25 cellular contexts compared by ENCODE assay signal in genomic region chr11:31764186-31764730, GRCh38. TPM values are rescaled to one million over a fixed set of nuclear protein-coding genes. Genes with fewer than 3 reads are reported as not detected.
"Had no signal": no experiment of that assay in that cellular context is flagged by ENCODE, and none has a peak within 500 bp of the region (broad histone marks: within the 10 kb centered on the region; RNA-seq: fewer than 3 reads in every experiment).

No MANE protein-coding gene starts in this region.

- H3K4me1 Mint-ChIP-seq: activated B cell treated with CpG ODN at 0.5 μM for 24 hours; activated CD4-positive, alpha-beta T cell treated with anti-CD3 and anti-CD28 coated beads, Interleukin-2, amount 10 ng/mL, durations not matched to agents 7 days and 5 days; activated naive CD8-positive, alpha-beta T cell treated with anti-CD3 and anti-CD28 coated beads, Interleukin-2, amount 10 ng/mL, durations not matched to agents 7 days and 5 days; IgD-negative memory B cell; T-cell had no signal

- H3K4me3 Mint-ChIP-seq: activated B cell treated with CpG ODN at 0.5 μM for 24 hours; activated CD4-positive, alpha-beta memory T cell treated with anti-CD3 and anti-CD28 coated beads for 36 hours; activated CD4-positive, alpha-beta T cell treated with anti-CD3 and anti-CD28 coated beads, Interleukin-2, amount 10 ng/mL, durations not matched to agents 7 days and 5 days; activated naive CD8-positive, alpha-beta T cell treated with anti-CD3 and anti-CD28 coated beads, Interleukin-2, amount 10 ng/mL, durations not matched to agents 7 days and 5 days; IgD-negative memory B cell; T-cell had no signal

- H3K9me3 Mint-ChIP-seq: activated B cell treated with CpG ODN at 0.5 μM for 24 hours; activated CD4-positive, alpha-beta memory T cell treated with anti-CD3 and anti-CD28 coated beads for 36 hours; activated CD4-positive, alpha-beta T cell treated with anti-CD3 and anti-CD28 coated beads, Interleukin-2, amount 10 ng/mL, durations not matched to agents 7 days and 5 days; activated naive CD8-positive, alpha-beta T cell treated with anti-CD3 and anti-CD28 coated beads, Interleukin-2, amount 10 ng/mL, durations not matched to agents 7 days and 5 days; activated T-helper 2 cell treated with anti-CD3 and anti-CD28 coated beads, Interferon-gamma antibody, Interleukin-2, Interleukin-4, amounts not matched to agents 10 μg/mL and 5 μg/mL and 100 μg/mL, durations not matched to agents 14 hours and 24 hours and 36 hours; IgD-negative memory B cell; T-cell had no signal

- H3K36me3 ChIP-seq: brain microvascular endothelial cell, cardiac muscle cell had no signal

- H3K27ac Mint-ChIP-seq: activated B cell treated with CpG ODN at 0.5 μM for 24 hours; activated CD4-positive, alpha-beta memory T cell treated with anti-CD3 and anti-CD28 coated beads for 36 hours; activated CD4-positive, alpha-beta T cell treated with anti-CD3 and anti-CD28 coated beads, Interleukin-2, amount 10 ng/mL, durations not matched to agents 7 days and 5 days; activated naive CD8-positive, alpha-beta T cell treated with anti-CD3 and anti-CD28 coated beads, Interleukin-2, amount 10 ng/mL, durations not matched to agents 7 days and 5 days; activated T-helper 2 cell treated with anti-CD3 and anti-CD28 coated beads, Interferon-gamma antibody, Interleukin-2, Interleukin-4, amounts not matched to agents 10 μg/mL and 5 μg/mL and 100 μg/mL, durations not matched to agents 14 hours and 24 hours and 36 hours; IgD-negative memory B cell; T-cell had no signal

- H3K27ac ChIP-seq: brain microvascular endothelial cell, cardiac muscle cell, SK-N-MC had no signal

- H3K4me3 ChIP-seq: cardiac muscle cell, SK-N-MC had no signal

- DNase-seq: activated B cell treated with CpG ODN at 0.5 μM for 24 hours; activated CD4-positive, alpha-beta memory T cell treated with anti-CD3 and anti-CD28 coated beads for 36 hours; activated CD4-positive, alpha-beta T cell treated with anti-CD3 and anti-CD28 coated beads, Interleukin-2, amount 10 ng/mL, durations not matched to agents 7 days and 5 days; activated CD8-positive, alpha-beta memory T cell treated with anti-CD3 and anti-CD28 coated beads for 24 hours; activated gamma-delta T cell treated with Interleukin-2 at 50 U/mL for 16 hours; activated naive CD4-positive, alpha-beta T cell treated with anti-CD3 and anti-CD28 coated beads, Interleukin-2, amount 50 U/mL, for 16 hours; activated naive CD8-positive, alpha-beta T cell treated with anti-CD3 and anti-CD28 coated beads, Interleukin-2, amount 10 ng/mL, durations not matched to agents 7 days and 5 days; activated T-cell treated with anti-CD3 and anti-CD28 coated beads, Interleukin-2, amount 50 U/mL, for 48 hours; aorta; brain microvascular endothelial cell; KG1; NCI-H1048; NCI-H345; NCI-H774; NK-92 treated with Interleukin-12 subunit alpha and Interleukin-12 subunit beta, amount 100 ng/mL, for 24 hours; OCI-M1; RPMI8226; T-cell; T-helper 2 cell; T1000 had no signal

- H3K27me3 ChIP-seq: brain microvascular endothelial cell had no signal

- H3K36me3 Mint-ChIP-seq: activated CD4-positive, alpha-beta memory T cell treated with anti-CD3 and anti-CD28 coated beads for 36 hours; activated naive CD8-positive, alpha-beta T cell treated with anti-CD3 and anti-CD28 coated beads, Interleukin-2, amount 10 ng/mL, durations not matched to agents 7 days and 5 days; IgD-negative memory B cell had no signal

- H3K27me3 Mint-ChIP-seq: activated B cell treated with CpG ODN at 0.5 μM for 24 hours; activated CD4-positive, alpha-beta memory T cell treated with anti-CD3 and anti-CD28 coated beads for 36 hours; activated CD4-positive, alpha-beta T cell treated with anti-CD3 and anti-CD28 coated beads, Interleukin-2, amount 10 ng/mL, durations not matched to agents 7 days and 5 days; activated naive CD8-positive, alpha-beta T cell treated with anti-CD3 and anti-CD28 coated beads, Interleukin-2, amount 10 ng/mL, durations not matched to agents 7 days and 5 days; IgD-negative memory B cell; T-cell had no signal

RNA-seq across cellular contexts. Expression of gene PAX6, which starts 46.9 kb away (rescaled TPM):
- total RNA-seq: activated B cell treated with CpG ODN at 0.5 μM for 24 hours; activated CD4-positive, alpha-beta memory T cell treated with anti-CD3 and anti-CD28 coated beads for 36 hours; activated CD4-positive, alpha-beta T cell treated with anti-CD3 and anti-CD28 coated beads, Interleukin-2, amount 10 ng/mL, durations not matched to agents 7 days and 5 days; activated naive CD8-positive, alpha-beta T cell treated with anti-CD3 and anti-CD28 coated beads, Interleukin-2, amount 10 ng/mL, durations not matched to agents 7 days and 5 days; activated T-helper 2 cell treated with anti-CD3 and anti-CD28 coated beads, Interferon-gamma antibody, Interleukin-2, Interleukin-4, amounts not matched to agents 10 μg/mL and 5 μg/mL and 100 μg/mL, durations not matched to agents 14 hours and 24 hours and 36 hours; Right ventricle myocardium inferior; T-cell had no signal
- polyA plus RNA-seq: IgD-negative memory B cell had no signal
